In genomic region chr1:181129771-181130606, GRCh38 we compare ENCODE assay signal across 13 cellular contexts. TPM values are rescaled to one million over a fixed set of nuclear protein-coding genes. Genes with fewer than 3 reads are reported as not detected.
DNase-seq lines count a peak whose midpoint lies in the region; ATAC-seq, FAIRE-seq and TF ChIP-seq lines count a peak whose summit lies in the region.
"Had no signal": no experiment of that assay in that cellular context is flagged by ENCODE, and none has a peak within 500 bp of the region (broad histone marks: within the 10 kb centered on the region; RNA-seq: fewer than 3 reads in every experiment).

No MANE protein-coding gene starts in this region.

- no peak overlapping the region for H2AFZ ChIP-seq in HepG2 (ENCODE audit: low read length)
- no peak overlapping the region for H2AFZ ChIP-seq in MM.1S (ENCODE audit: low read length)

- H3K36me3 ChIP-seq in HepG2 (replicated peaks in 1 of 2; ENCODE audit: control insufficient read depth in 1 of 2, insufficient read depth in 2 of 2, low read length in 2 of 2) = no peaks in the 10 kb centered on the region
- H3K36me3 ChIP-seq in right lobe of liver = no peaks in the 10 kb centered on the region
- no peaks in the 10 kb centered on the region for H3K36me3 ChIP-seq in MM.1S (replicated peaks; ENCODE audit: insufficient read depth, low read length)
- H3K36me3 ChIP-seq: brain microvascular endothelial cell had no signal

- CTCF ChIA-PET in HepG2 (lab: Yijun Ruan, JAX; ENCODE audit: low intra/inter-chr PET ratio, low total read pairs) = no interaction called here

- H3K79me2 ChIP-seq in HepG2 (ENCODE audit: insufficient read depth, low read length) = no peaks in the 10 kb centered on the region
- H3K79me2 ChIP-seq in MM.1S (ENCODE audit: low read length) = no peaks in the 10 kb centered on the region

- no peaks in the 10 kb centered on the region for H3K9me2 ChIP-seq in MM.1S (replicated peaks; ENCODE audit: insufficient read depth, low read length)

- no peak for TF ChIP-seq EP300 in HepG2 (IDR thresholded peaks at IDR 0.05; ENCODE audit: low read depth in 2 of 2, low read length in 2 of 2)
- TF ChIP-seq EP300 in HepG2 (CRISPR knock-in tag; IDR thresholded peaks at IDR 0.05; ENCODE audit: borderline replicate concordance) = no peak

- 46% methylated on average over 4 of the region's 13 CpGs for WGBS in HepG2 (ENCODE audit: low lambda C conversion rate)
- 78% methylated on average over 4 of the region's 13 CpGs for WGBS in right lobe of liver (ENCODE audit: insufficient coverage, low coverage, low lambda C conversion rate, missing lambda C conversion rate)

- H3K4me2 ChIP-seq in HepG2 (ENCODE audit: low read depth, low read length) = no peak overlapping the region
- peak overlapping the region; percentile 79 for H3K4me2 ChIP-seq in MM.1S (ENCODE audit: low read depth, low read length)

- H4K20me1 ChIP-seq in HepG2 (ENCODE audit: insufficient read depth, low read length) = no peaks in the 10 kb centered on the region
- H4K20me1 ChIP-seq in MM.1S (ENCODE audit: insufficient read depth, low read length) = no peaks in the 10 kb centered on the region

- TF ChIP-seq POLR2A in HepG2 (IDR thresholded peaks at IDR 0.05; ENCODE audit: insufficient read depth in 1 of 2, low read depth in 2 of 2, low read length in 2 of 2) = no peak
- TF ChIP-seq POLR2A in right lobe of liver (IDR thresholded peaks at IDR 0.05) = no peak

- no peak for TF ChIP-seq RAD21 in HepG2 (CRISPR knock-in tag; IDR thresholded peaks at IDR 0.05)

- no peak overlapping the region for H3K4me3 ChIP-seq in HepG2 (replicated peaks in 1 of 3; ENCODE audit: insufficient read depth in 1 of 3, low read depth in 2 of 3, low read length in 3 of 3)
- no peak overlapping the region for H3K4me3 ChIP-seq in right lobe of liver
- no peak overlapping the region for H3K4me3 ChIP-seq in MM.1S (ENCODE audit: low read length)

- H3K27ac ChIP-seq in HepG2 (ENCODE audit: extremely low read length, insufficient read depth, low read length) = no peak overlapping the region
- no peak overlapping the region for H3K27ac ChIP-seq in right lobe of liver
- H3K27ac ChIP-seq in MM.1S (ENCODE audit: low read length) = peak overlapping the region; percentile 79; the same call in 1 of the 2 replicates
- H3K27ac ChIP-seq in cingulate gyrus (ENCODE audit: low read depth, low read length) = peak overlapping the region; percentile 32
- peak overlapping the region; percentile 23 for H3K27ac ChIP-seq in substantia nigra (ENCODE audit: low read depth, low read length, poor library complexity, severe bottlenecking)
- H3K27ac ChIP-seq: brain microvascular endothelial cell had no signal

- TF ChIP-seq CTCF in HepG2 (CRISPR knock-in tag; IDR thresholded peaks at IDR 0.05) (no peak), right lobe of liver (IDR thresholded peaks at IDR 0.05) (no peak), MM.1S (IDR thresholded peaks at IDR 0.05; ENCODE audit: low read length) (no peak)

- H3K9ac ChIP-seq in HepG2 (ENCODE audit: insufficient read depth, low read depth, low read length) = no peak overlapping the region
- no peak overlapping the region for H3K9ac ChIP-seq in MM.1S (ENCODE audit: low read length)

- H3K9me3 ChIP-seq in HepG2 (ENCODE audit: low read length) = no peaks in the 10 kb centered on the region
- H3K9me3 ChIP-seq in right lobe of liver = no peaks in the 10 kb centered on the region
- no peaks in the 10 kb centered on the region for H3K9me3 ChIP-seq in MM.1S (replicated peaks; ENCODE audit: insufficient read depth, low read length)

- no peak for FAIRE-seq in HepG2 (lab: Jason Lieb, UNC)
- FAIRE-seq: frontal cortex, islet of Langerhans had no signal

- no TSS peak for BruUV-seq in HepG2 (replicated peaks; lab: Mats Ljungman, UMichigan)

- H3K27me3 ChIP-seq in HepG2 (ENCODE audit: control insufficient read depth in 1 of 2, insufficient read depth in 2 of 2, low read length in 2 of 2) (peaks cover 1 to 4% of the 10 kb centered on the region in 2 experiments; a peak in 1 of 5 replicates), right lobe of liver (no peaks in the 10 kb centered on the region), MM.1S (replicated peaks; ENCODE audit: insufficient read depth, low read length) (no peaks in the 10 kb centered on the region)
- H3K27me3 ChIP-seq: brain microvascular endothelial cell had no signal

- intact Hi-C loops in HepG2 (cut with micrococcal nuclease; ENCODE audit: unreplicated experiment) = loop anchor here (2.0 kb wide), 1 partner anchor 17 kb away; no protein-coding TSS in a partner anchor
- intact Hi-C loops in right lobe of liver (cut with DNase I) = loop anchor here in 1 of 2 donors (10.0 kb wide), 1 partner anchor 45 kb away; the partner anchor contains the start of gene IER5

- DNase-seq in HepG2 (ENCODE audit: low spot score) = no peak
- DNase-seq in right lobe of liver = no peak
- DNase-seq in MM.1S = no peak
- peak in 19 of 49 donors; percentile 7 to 52 (median 20) for DNase-seq in substantia nigra (lab: John Stamatoyannopoulos, UW)
- no peak for DNase-seq in kidney tubule cell (ENCODE audit: low spot score)
- no peak for DNase-seq in NCI-H774 (lab: John Stamatoyannopoulos, UW)
- DNase-seq in ACHN = no peak
- DNase-seq: activated gamma-delta T cell, brain microvascular endothelial cell, PC-3 had no signal

- ATAC-seq in HepG2 (no peak), right lobe of liver (no peak)
- ATAC-seq: PC-3 had no signal

- H3K4me1 ChIP-seq in HepG2 (ENCODE audit: insufficient read depth, low read length) = peaks cover 70% of the 10 kb centered on the region
- H3K4me1 ChIP-seq in right lobe of liver = peaks cover 0 to 15% (median 3%) of the 10 kb centered on the region in 4 donors
- H3K4me1 ChIP-seq in MM.1S (ENCODE audit: low read length) = peaks cover 71% of the 10 kb centered on the region

- POLR2A ChIA-PET in HepG2 (lab: Yijun Ruan, JAX) = no interaction called here

- in situ Hi-C loops in HepG2 (cut with HindIII; ENCODE audit: extremely low pct_ligation_motif_present, low pct_unique_long_range_greater_than_20kb) (loop anchor here (25.0 kb wide), 1 partner anchor 618 kb away; the partner anchor contains the start of gene ACBD6), ACHN (cut with HindIII; ENCODE audit: low pct_ligation_motif_present, low pct_unique_long_range_greater_than_20kb, low sequenced_read_pairs) (no loop called here)

- peaks cover 32% of the 10 kb centered on the region for H3F3A ChIP-seq in MM.1S (ENCODE audit: insufficient read depth, low read length)

TF ChIP-seq in HepG2, 621 proteins besides CTCF, POLR2A, EP300 and RAD21:
- no peak for TF ChIP-seq ZNF138 (CRISPR knock-in tag; IDR thresholded peaks at IDR 0.05; ENCODE audit: low read depth)
- no peak for TF ChIP-seq ZNF629 (CRISPR knock-in tag; conservative IDR thresholded peaks at IDR 0.05)
- no peak for TF ChIP-seq ZSCAN9 (CRISPR knock-in tag; IDR thresholded peaks at IDR 0.05; ENCODE audit: borderline replicate concordance)
- TF ChIP-seq ZNF543 (CRISPR knock-in tag; IDR thresholded peaks at IDR 0.05) = no peak
- peak; percentile 38; the same call in 1 of the 2 replicates for TF ChIP-seq NFE2L2 (IDR thresholded peaks at IDR 0.05; ENCODE audit: low read length)
- no peak for TF ChIP-seq TBL1XR1 (IDR thresholded peaks at IDR 0.05; ENCODE audit: borderline replicate concordance, low read length, partially characterized antibody)

RNA-seq across cellular contexts. Expression of gene IER5, which starts 41.5 kb away (rescaled TPM):
- total RNA-seq in HepG2 (2016; rRNA removed; fragmentation: Illumina TruSeq; extraction: Trizol) = 3.0 and 3.5 TPM in 2 replicates
- total RNA-seq in HepG2 (2016; cell fraction: cytosol; rRNA removed; fragmentation: Illumina TruSeq; extraction: Trizol; ENCODE audit: low read depth) = 0.71 and 0.81 TPM in 2 replicates
- 2.3 and 3.4 TPM in 2 replicates for total RNA-seq in HepG2 (2016; cell fraction: insoluble cytoplasmic fraction; rRNA removed; fragmentation: Illumina TruSeq; extraction: Trizol)
- total RNA-seq in HepG2 (2016; cell fraction: membrane; rRNA removed; fragmentation: Illumina TruSeq; extraction: Trizol) = 2.1 and 2.2 TPM in 2 replicates
- 3.7 and 4.2 TPM in 2 replicates for total RNA-seq in HepG2 (2016; cell fraction: nucleus; rRNA removed; fragmentation: Illumina TruSeq; extraction: Trizol)
- polyA plus RNA-seq in HepG2 (2011; rRNA removed) = 2.5 and 3.1 TPM in 2 replicates
- polyA plus RNA-seq in HepG2 (2011; cell fraction: cytosol; rRNA removed) = 2.4 and 2.6 TPM in 2 replicates
- polyA plus RNA-seq in HepG2 (2011; cell fraction: nucleus; rRNA removed) = 4.5 and 4.9 TPM in 2 replicates
- 1.8 and 2.7 TPM in 2 replicates for polyA plus RNA-seq in HepG2 (2012)
- polyA plus RNA-seq in HepG2 (2016; cell fraction: cytosol; fragmentation: Illumina TruSeq; extraction: Trizol; ENCODE audit: low read depth) = 0.26 TPM in 2 replicates
- 1.9 TPM in 2 replicates for polyA plus RNA-seq in HepG2 (2016; cell fraction: insoluble cytoplasmic fraction; fragmentation: Illumina TruSeq; extraction: Trizol; ENCODE audit: low read depth)
- polyA plus RNA-seq in HepG2 (2016; cell fraction: membrane; fragmentation: Illumina TruSeq; extraction: Trizol; ENCODE audit: low read depth) = 0.66 and 0.70 TPM in 2 replicates
- 3.4 and 3.9 TPM in 2 replicates for polyA plus RNA-seq in HepG2 (2016; cell fraction: nucleus; fragmentation: Illumina TruSeq; extraction: Trizol; ENCODE audit: insufficient read depth, low read depth)
- 4.2 and 7.4 TPM in 2 replicates for polyA minus RNA-seq in HepG2 (2011; rRNA and poly(A)+ RNA removed; ENCODE audit: low replicate concordance)
- polyA minus RNA-seq in HepG2 (2011; cell fraction: cytosol; rRNA and poly(A)+ RNA removed) = 2.6 TPM in 2 replicates
- polyA minus RNA-seq in HepG2 (2011; cell fraction: nucleus; rRNA and poly(A)+ RNA removed) = 5.2 and 7.2 TPM in 2 replicates
- 1 to 10 TPM; 2.0 to 6.2 (median 3.4) TPM for total RNA-seq in right lobe of liver

Comparison
In these comparisons a context has a peak if more than half of its experiments do, and no peak if none do; other contexts are left out.
1. H3K27ac ChIP-seq: peak in MM.1S (single experiment), cingulate gyrus (single experiment) and substantia nigra (single experiment); none in HepG2 (single experiment) and right lobe of liver (0 of 3).